ENCODE assay signal across 1 cellular context in the genomic region with DNA sequence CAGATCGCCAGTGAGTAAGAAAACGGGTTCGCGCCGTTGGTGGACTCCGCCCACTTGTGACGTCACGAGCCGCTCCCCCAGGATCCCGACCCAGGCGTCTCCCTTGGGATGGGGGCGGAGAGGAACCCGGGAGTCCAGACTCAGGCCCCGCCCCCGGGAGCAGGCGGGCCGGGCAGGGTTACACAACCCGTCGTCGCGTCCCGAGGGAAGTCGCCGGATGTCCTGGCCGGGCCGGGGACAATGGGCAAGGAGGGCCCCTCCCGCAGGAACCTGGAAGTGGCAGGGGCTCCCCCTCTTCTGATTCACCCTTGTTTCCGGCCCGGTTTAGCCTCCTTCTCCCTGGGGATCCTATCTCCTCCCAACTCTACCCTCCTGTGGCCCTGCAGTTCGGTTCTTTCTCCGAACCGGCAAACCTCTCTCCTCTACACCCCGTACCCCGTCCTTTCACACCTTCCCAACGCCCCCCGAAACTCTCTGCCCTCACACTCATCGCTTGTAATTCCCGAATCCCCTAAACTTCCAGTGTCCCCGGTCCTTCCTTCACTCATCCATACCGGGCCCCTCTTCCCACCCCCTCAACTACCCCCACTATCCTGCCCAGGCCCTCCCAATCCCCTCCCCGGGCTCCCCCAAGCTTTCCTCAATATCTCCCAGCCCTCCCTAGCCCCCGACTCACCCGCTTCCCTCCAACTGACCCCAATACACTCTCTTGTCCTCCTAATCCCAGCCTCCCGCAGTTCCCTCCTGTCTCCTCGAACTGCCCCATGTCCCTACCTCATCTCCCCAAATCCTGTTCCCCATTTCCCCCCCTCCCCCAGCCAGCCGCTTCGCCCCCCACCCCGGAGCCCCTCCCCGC.
TF ChIP-seq lines count a peak whose summit lies in the region.

No MANE protein-coding gene starts in this region.

TF ChIP-seq in HEK293, 187 proteins besides CTCF, POLR2A, EP300 and RAD21 (continues in another document):
- TF ChIP-seq ZFP37 (tag by site-specific recombination; IDR thresholded peaks at IDR 0.05) (peak; percentile 72; the same call in 1 of the 2 replicates), WT1 (tag by site-specific recombination; IDR thresholded peaks at IDR 0.05) (peak; percentile 25; the same call in 1 of the 2 replicates), KLF9 (tag by site-specific recombination; IDR thresholded peaks at IDR 0.05; ENCODE audit: low read depth) (peak; percentile 81), HIC1 (tag by site-specific recombination; IDR thresholded peaks at IDR 0.05) (peak; percentile 71; the same call in 1 of the 2 replicates), GLIS2 (tag by site-specific recombination; IDR thresholded peaks at IDR 0.05) (peak; percentile 68), ZNF610 (tag by site-specific recombination; IDR thresholded peaks at IDR 0.05; ENCODE audit: borderline replicate concordance) (peak; percentile 69; the same call in 1 of the 2 replicates), ZNF571 (tag by site-specific recombination; IDR thresholded peaks at IDR 0.05) (no peak), ZNF423 (tag by site-specific recombination; IDR thresholded peaks at IDR 0.05) (peak; percentile 95), ZNF266 (tag by site-specific recombination; IDR thresholded peaks at IDR 0.05; ENCODE audit: low read depth) (no peak), REPIN1 (tag by site-specific recombination; IDR thresholded peaks at IDR 0.05; ENCODE audit: low read depth) (0 out of 2 replicates have a peak, but pooled peaks have one; percentile 50), ZEB2 (tag by site-specific recombination; IDR thresholded peaks at IDR 0.05) (peak; percentile 88), SP7 (tag by site-specific recombination; IDR thresholded peaks at IDR 0.05) (peak; percentile 70), SP3 (tag by site-specific recombination; IDR thresholded peaks at IDR 0.05) (peak; percentile 91), ZNF248 (tag by site-specific recombination; IDR thresholded peaks at IDR 0.05) (0 out of 2 replicates have a peak, but pooled peaks have one; percentile 40), ZNF660 (tag by site-specific recombination; IDR thresholded peaks at IDR 0.05) (peak; percentile 53; the same call in 1 of the 2 replicates), ZBTB21 (tag by site-specific recombination; IDR thresholded peaks at IDR 0.05) (peak; percentile 96), SCRT1 (tag by site-specific recombination; IDR thresholded peaks at IDR 0.05; ENCODE audit: borderline replicate concordance) (no peak), ZXDB (tag by site-specific recombination; IDR thresholded peaks at IDR 0.05) (peak; percentile 78), ZSCAN30 (tag by site-specific recombination; IDR thresholded peaks at IDR 0.05) (peak; percentile 68; the same call in 1 of the 2 replicates), ZFP69B (tag by site-specific recombination; IDR thresholded peaks at IDR 0.05) (peak; percentile 30), SP2 (tag by site-specific recombination; IDR thresholded peaks at IDR 0.05) (peak; percentile 87), ZNF558 (tag by site-specific recombination; IDR thresholded peaks at IDR 0.05) (no peak), ZNF510 (tag by site-specific recombination; IDR thresholded peaks at IDR 0.05; ENCODE audit: insufficient replicate concordance) (no peak), ZFHX2 (tag by site-specific recombination; conservative IDR thresholded peaks at IDR 0.05) (peak; percentile 50; the same call in 1 of the 2 replicates), ZBTB7A (tag by site-specific recombination; IDR thresholded peaks at IDR 0.05; ENCODE audit: low read depth) (no peak), ZNF416 (tag by site-specific recombination; IDR thresholded peaks at IDR 0.05) (no peak), ZNF335 (tag by site-specific recombination; conservative IDR thresholded peaks at IDR 0.05) (peak; percentile 79), HOXD13 (CRISPR knock-in tag; IDR thresholded peaks at IDR 0.05; ENCODE audit: borderline replicate concordance) (no peak), ZBTB8A (tag by site-specific recombination; IDR thresholded peaks at IDR 0.05) (peak; percentile 64), KLF8 (tag by site-specific recombination; IDR thresholded peaks at IDR 0.05) (peak; percentile 91), ZBTB20 (tag by site-specific recombination; IDR thresholded peaks at IDR 0.05) (peak; percentile 92), KLF17 (tag by site-specific recombination; IDR thresholded peaks at IDR 0.05) (peak; percentile 58), GLIS1 (tag by site-specific recombination; IDR thresholded peaks at IDR 0.05) (peak; percentile 83), KLF16 (tag by site-specific recombination; IDR thresholded peaks at IDR 0.05) (peak; percentile 73), ZNF366 (tag by site-specific recombination; conservative IDR thresholded peaks at IDR 0.05) (peak; percentile 90), KLF10 (tag by site-specific recombination; IDR thresholded peaks at IDR 0.05) (peak; percentile 93)
- TF ChIP-seq, protein P1, sequence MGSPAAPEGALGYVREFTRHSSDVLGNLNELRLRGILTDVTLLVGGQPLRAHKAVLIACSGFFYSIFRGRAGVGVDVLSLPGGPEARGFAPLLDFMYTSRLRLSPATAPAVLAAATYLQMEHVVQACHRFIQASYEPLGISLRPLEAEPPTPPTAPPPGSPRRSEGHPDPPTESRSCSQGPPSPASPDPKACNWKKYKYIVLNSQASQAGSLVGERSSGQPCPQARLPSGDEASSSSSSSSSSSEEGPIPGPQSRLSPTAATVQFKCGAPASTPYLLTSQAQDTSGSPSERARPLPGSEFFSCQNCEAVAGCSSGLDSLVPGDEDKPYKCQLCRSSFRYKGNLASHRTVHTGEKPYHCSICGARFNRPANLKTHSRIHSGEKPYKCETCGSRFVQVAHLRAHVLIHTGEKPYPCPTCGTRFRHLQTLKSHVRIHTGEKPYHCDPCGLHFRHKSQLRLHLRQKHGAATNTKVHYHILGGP (tag by site-specific recombination; IDR thresholded peaks at IDR 0.05): no peak
- TF ChIP-seq, protein P2, sequence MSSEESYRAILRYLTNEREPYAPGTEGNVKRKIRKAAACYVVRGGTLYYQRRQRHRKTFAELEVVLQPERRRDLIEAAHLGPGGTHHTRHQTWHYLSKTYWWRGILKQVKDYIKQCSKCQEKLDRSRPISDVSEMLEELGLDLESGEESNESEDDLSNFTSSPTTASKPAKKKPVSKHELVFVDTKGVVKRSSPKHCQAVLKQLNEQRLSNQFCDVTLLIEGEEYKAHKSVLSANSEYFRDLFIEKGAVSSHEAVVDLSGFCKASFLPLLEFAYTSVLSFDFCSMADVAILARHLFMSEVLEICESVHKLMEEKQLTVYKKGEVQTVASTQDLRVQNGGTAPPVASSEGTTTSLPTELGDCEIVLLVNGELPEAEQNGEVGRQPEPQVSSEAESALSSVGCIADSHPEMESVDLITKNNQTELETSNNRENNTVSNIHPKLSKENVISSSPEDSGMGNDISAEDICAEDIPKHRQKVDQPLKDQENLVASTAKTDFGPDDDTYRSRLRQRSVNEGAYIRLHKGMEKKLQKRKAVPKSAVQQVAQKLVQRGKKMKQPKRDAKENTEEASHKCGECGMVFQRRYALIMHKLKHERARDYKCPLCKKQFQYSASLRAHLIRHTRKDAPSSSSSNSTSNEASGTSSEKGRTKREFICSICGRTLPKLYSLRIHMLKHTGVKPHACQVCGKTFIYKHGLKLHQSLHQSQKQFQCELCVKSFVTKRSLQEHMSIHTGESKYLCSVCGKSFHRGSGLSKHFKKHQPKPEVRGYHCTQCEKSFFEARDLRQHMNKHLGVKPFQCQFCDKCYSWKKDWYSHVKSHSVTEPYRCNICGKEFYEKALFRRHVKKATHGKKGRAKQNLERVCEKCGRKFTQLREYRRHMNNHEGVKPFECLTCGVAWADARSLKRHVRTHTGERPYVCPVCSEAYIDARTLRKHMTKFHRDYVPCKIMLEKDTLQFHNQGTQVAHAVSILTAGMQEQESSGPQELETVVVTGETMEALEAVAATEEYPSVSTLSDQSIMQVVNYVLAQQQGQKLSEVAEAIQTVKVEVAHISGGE (tag by site-specific recombination; conservative IDR thresholded peaks at IDR 0.05; ENCODE audit: low read depth): peak; percentile 81
- TF ChIP-seq, protein P3, sequence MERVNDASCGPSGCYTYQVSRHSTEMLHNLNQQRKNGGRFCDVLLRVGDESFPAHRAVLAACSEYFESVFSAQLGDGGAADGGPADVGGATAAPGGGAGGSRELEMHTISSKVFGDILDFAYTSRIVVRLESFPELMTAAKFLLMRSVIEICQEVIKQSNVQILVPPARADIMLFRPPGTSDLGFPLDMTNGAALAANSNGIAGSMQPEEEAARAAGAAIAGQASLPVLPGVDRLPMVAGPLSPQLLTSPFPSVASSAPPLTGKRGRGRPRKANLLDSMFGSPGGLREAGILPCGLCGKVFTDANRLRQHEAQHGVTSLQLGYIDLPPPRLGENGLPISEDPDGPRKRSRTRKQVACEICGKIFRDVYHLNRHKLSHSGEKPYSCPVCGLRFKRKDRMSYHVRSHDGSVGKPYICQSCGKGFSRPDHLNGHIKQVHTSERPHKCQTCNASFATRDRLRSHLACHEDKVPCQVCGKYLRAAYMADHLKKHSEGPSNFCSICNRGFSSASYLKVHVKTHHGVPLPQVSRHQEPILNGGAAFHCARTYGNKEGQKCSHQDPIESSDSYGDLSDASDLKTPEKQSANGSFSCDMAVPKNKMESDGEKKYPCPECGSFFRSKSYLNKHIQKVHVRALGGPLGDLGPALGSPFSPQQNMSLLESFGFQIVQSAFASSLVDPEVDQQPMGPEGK (tag by site-specific recombination; IDR thresholded peaks at IDR 0.05): peak; percentile 97
- TF ChIP-seq, protein P4, sequence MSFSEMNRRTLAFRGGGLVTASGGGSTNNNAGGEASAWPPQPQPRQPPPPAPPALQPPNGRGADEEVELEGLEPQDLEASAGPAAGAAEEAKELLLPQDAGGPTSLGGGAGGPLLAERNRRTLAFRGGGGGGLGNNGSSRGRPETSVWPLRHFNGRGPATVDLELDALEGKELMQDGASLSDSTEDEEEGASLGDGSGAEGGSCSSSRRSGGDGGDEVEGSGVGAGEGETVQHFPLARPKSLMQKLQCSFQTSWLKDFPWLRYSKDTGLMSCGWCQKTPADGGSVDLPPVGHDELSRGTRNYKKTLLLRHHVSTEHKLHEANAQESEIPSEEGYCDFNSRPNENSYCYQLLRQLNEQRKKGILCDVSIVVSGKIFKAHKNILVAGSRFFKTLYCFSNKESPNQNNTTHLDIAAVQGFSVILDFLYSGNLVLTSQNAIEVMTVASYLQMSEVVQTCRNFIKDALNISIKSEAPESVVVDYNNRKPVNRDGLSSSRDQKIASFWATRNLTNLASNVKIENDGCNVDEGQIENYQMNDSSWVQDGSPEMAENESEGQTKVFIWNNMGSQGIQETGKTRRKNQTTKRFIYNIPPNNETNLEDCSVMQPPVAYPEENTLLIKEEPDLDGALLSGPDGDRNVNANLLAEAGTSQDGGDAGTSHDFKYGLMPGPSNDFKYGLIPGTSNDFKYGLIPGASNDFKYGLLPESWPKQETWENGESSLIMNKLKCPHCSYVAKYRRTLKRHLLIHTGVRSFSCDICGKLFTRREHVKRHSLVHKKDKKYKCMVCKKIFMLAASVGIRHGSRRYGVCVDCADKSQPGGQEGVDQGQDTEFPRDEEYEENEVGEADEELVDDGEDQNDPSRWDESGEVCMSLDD (tag by site-specific recombination; IDR thresholded peaks at IDR 0.05): peak; percentile 97
- TF ChIP-seq, protein P5, sequence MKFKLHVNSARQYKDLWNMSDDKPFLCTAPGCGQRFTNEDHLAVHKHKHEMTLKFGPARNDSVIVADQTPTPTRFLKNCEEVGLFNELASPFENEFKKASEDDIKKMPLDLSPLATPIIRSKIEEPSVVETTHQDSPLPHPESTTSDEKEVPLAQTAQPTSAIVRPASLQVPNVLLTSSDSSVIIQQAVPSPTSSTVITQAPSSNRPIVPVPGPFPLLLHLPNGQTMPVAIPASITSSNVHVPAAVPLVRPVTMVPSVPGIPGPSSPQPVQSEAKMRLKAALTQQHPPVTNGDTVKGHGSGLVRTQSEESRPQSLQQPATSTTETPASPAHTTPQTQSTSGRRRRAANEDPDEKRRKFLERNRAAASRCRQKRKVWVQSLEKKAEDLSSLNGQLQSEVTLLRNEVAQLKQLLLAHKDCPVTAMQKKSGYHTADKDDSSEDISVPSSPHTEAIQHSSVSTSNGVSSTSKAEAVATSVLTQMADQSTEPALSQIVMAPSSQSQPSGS (tag by site-specific recombination; IDR thresholded peaks at IDR 0.05; ENCODE audit: low read depth): peak; percentile 88
- TF ChIP-seq, protein P6, sequence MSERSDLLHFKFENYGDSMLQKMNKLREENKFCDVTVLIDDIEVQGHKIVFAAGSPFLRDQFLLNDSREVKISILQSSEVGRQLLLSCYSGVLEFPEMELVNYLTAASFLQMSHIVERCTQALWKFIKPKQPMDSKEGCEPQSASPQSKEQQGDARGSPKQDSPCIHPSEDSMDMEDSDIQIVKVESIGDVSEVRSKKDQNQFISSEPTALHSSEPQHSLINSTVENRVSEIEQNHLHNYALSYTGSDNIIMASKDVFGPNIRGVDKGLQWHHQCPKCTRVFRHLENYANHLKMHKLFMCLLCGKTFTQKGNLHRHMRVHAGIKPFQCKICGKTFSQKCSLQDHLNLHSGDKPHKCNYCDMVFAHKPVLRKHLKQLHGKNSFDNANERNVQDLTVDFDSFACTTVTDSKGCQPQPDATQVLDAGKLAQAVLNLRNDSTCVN (tag by site-specific recombination; optimal IDR thresholded peaks at IDR 0.05): peak; percentile 40
- TF ChIP-seq, protein P7, sequence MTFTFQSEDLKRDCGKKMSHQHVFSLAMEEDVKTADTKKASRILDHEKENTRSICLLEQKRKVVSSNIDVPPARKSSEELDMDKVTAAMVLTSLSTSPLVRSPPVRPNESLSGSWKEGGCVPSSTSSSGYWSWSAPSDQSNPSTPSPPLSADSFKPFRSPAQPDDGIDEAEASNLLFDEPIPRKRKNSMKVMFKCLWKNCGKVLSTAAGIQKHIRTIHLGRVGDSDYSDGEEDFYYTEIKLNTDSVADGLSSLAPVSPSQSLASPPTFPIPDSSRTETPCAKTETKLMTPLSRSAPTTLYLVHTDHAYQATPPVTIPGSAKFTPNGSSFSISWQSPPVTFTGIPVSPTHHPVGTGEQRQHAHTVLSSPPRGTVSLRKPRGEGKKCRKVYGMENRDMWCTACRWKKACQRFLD (tag by site-specific recombination; IDR thresholded peaks at IDR 0.05): no peak
